1 cellular context compared by ENCODE assay signal in genomic region chr1:236185687-236186086, GRCh38.
TF ChIP-seq lines count a peak whose summit lies in the region.

No MANE protein-coding gene starts in this region.

TF ChIP-seq in GM12878, 131 proteins besides CTCF, POLR2A, EP300 and RAD21 (continued from another document):
- TF ChIP-seq JUNB (IDR thresholded peaks at IDR 0.05) (peak; percentile 19; the same call in 1 of the 2 replicates), ASH2L (IDR thresholded peaks at IDR 0.05; ENCODE audit: borderline replicate concordance, low read depth) (no peak), PBX3 (IDR thresholded peaks at IDR 0.05; ENCODE audit: insufficient replicate concordance, low read depth, low read length) (no peak), IKZF1 (conservative IDR thresholded peaks at IDR 0.05) (no peak), MEF2B (IDR thresholded peaks at IDR 0.05; ENCODE audit: partially characterized antibody, poor library complexity, severe bottlenecking) (peak; percentile 28), NR2C1 (IDR thresholded peaks at IDR 0.05) (no peak), MEF2A (IDR thresholded peaks at IDR 0.05; ENCODE audit: insufficient read depth, low read depth, low read length) (peak; percentile 90), ZZZ3 (IDR thresholded peaks at IDR 0.05; ENCODE audit: control insufficient read depth, insufficient read length, low read depth) (no peak), SMC3 (IDR thresholded peaks at IDR 0.05; ENCODE audit: borderline replicate concordance, low read length) (no peak), BACH1 (IDR thresholded peaks at IDR 0.05; ENCODE audit: borderline replicate concordance) (no peak), ETV6 (conservative IDR thresholded peaks at IDR 0.05 in 1 of 2, IDR thresholded peaks at IDR 0.05 in 1 of 2; ENCODE audit: borderline replicate concordance in 1 of 2, low read depth in 1 of 2) (peak in 1 of 2 experiments; percentile 35; a peak in 1 of 4 replicates), EED (IDR thresholded peaks at IDR 0.05; ENCODE audit: low read depth) (0 out of 2 replicates have a peak, but pooled peaks have one; percentile 31), RUNX3 (IDR thresholded peaks at IDR 0.05; ENCODE audit: low read length) (peak; percentile 93), BCL11A (IDR thresholded peaks at IDR 0.05; ENCODE audit: low read depth, low read length) (0 out of 2 replicates have a peak, but pooled peaks have one; percentile 38), MTA3 (IDR thresholded peaks at IDR 0.05; ENCODE audit: borderline replicate concordance, low read length) (0 out of 2 replicates have a peak, but pooled peaks have one; percentile 63), ZBTB40 (IDR thresholded peaks at IDR 0.05; ENCODE audit: borderline replicate concordance) (peak; percentile 60), PAX8 (IDR thresholded peaks at IDR 0.05) (no peak), CREM (IDR thresholded peaks at IDR 0.05; ENCODE audit: low read depth) (0 out of 2 replicates have a peak, but pooled peaks have one; percentile 36), STAT3 (IDR thresholded peaks at IDR 0.05; ENCODE audit: low read depth, low read length) (no peak), HSF1 (IDR thresholded peaks at IDR 0.05; ENCODE audit: low read depth, low read length) (no peak), TCF7 (IDR thresholded peaks at IDR 0.05; ENCODE audit: borderline replicate concordance) (peak; percentile 54; the same call in 1 of the 2 replicates)
